ENCODE assay signal across 18 cellular contexts in the genomic region with DNA sequence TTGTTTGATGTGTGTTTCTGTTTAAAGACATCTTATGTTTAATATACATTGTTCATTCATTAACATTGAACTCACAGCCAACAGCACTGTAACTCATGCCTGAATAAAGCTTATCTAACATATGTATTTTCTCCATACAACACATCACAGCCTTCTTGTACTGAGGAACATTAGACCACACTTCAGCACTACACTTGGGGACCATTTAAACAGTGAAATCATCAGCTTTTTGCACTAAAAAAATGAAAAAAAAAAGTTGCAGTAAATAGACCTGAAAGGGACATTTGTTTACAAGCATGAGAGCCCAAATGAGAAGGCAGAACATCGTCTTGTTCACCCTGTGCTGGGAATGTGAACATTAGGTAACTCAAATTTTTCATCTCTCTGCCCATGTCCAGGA.
"Had no signal": no experiment of that assay in that cellular context is flagged by ENCODE, and none has a peak within 500 bp of the region (broad histone marks: within the 10 kb centered on the region; RNA-seq: fewer than 3 reads in every experiment).

No MANE protein-coding gene starts in this region.

- DNase-seq: activated CD4-positive, alpha-beta memory T cell treated with anti-CD3 and anti-CD28 coated beads, Interleukin-2, amount 10 ng/mL, durations not matched to agents 7 days and 5 days; activated CD4-positive, alpha-beta T cell treated with anti-CD3 and anti-CD28 coated beads for 4 hours; activated CD8-positive, alpha-beta memory T cell treated with anti-CD3 and anti-CD28 coated beads, Interleukin-2, amount 50 U/mL, for 4 hours; activated effector memory CD4-positive, alpha-beta T cell treated with anti-CD3 and anti-CD28 coated beads, Interleukin-2, amount 50 U/mL, for 16 hours; activated T-cell treated with anti-CD3 and anti-CD28 coated beads, Interleukin-2, amount 50 U/mL, for 48 hours; effector CD8-positive, alpha-beta T cell; naive B cell; T-helper 2 cell had no signal

- H3K27me3 ChIP-seq: ovary had no signal

- H3K4me3 ChIP-seq: coronary artery, neural progenitor cell, ovary, tibial nerve had no signal

- H3K4me2 ChIP-seq: neural progenitor cell had no signal

- H3K9ac ChIP-seq: neural progenitor cell had no signal

- H2AFZ ChIP-seq: neural progenitor cell had no signal

- ATAC-seq: activated naive CD4-positive, alpha-beta T cell treated with anti-CD3 and anti-CD28 coated beads, Interleukin-2, amount 50 U/mL, for 72 hours; stimulated activated memory B cell treated with anti-CD40 and anti-IgM and Interleukin-4, amounts not matched to agents 10 μg/mL and 1 μg/mL and 100 μg/mL, for 72 hours; WTC11 had no signal

- FAIRE-seq: frontal cortex, keratinocyte, TTC549 had no signal

- H3K9me3 ChIP-seq: ovary, tibial nerve had no signal

- H3K27ac ChIP-seq: neural progenitor cell had no signal

- H3K36me3 ChIP-seq: neural progenitor cell, ovary had no signal
